20 cellular contexts compared by ENCODE assay signal in genomic region chr20:34774431-34774830, GRCh38. TPM values are rescaled to one million over a fixed set of nuclear protein-coding genes. Genes with fewer than 3 reads are reported as not detected.
DNase-seq lines count a peak whose midpoint lies in the region; ATAC-seq lines count a peak whose summit lies in the region.
"Had no signal": no experiment of that assay in that cellular context is flagged by ENCODE, and none has a peak within 500 bp of the region (broad histone marks: within the 10 kb centered on the region; RNA-seq: fewer than 3 reads in every experiment).

No MANE protein-coding gene starts in this region.

- no peak overlapping the region for H3K4me3 ChIP-seq in SK-N-MC
- H3K4me3 ChIP-seq: GM23338, HAP-1 had no signal

- peaks cover 41% of the 10 kb centered on the region for H3K36me3 ChIP-seq in SK-N-MC (ENCODE audit: insufficient read depth, low read length)

- DNase-seq in activated T-cell treated with anti-CD3 and anti-CD28 coated beads, Interleukin-2, amount 50 U/mL, for 72 hours, result no peak
- no peak for DNase-seq in activated T-cell treated with anti-CD3 and anti-CD28 coated beads, Interleukin-2, amount 50 U/mL, for 4 hours
- DNase-seq in NCI-H2107 treated with DMSO at 0.1 percent for 48 hours (lab: John Stamatoyannopoulos, UW; ENCODE audit: unreplicated experiment), result peak; percentile 69
- DNase-seq in SK-N-MC (ENCODE audit: low read depth, low spot score), result no peak
- DNase-seq in stimulated activated naive B cell treated with anti-CD40 and anti-IgM and Interleukin-4, amounts not matched to agents 10 μg/mL and 1 μg/mL and 100 μg/mL, for 72 hours, result no peak
- no peak for DNase-seq in middle frontal gyrus (ENCODE audit: extremely low spot score, low spot score)
- DNase-seq in naive thymus-derived CD8-positive, alpha-beta T cell, result no peak
- DNase-seq in AG08396 (ENCODE audit: low spot score), result no peak
- DNase-seq: DMS53; GDM1; KG1; NCI-H1694 treated with DMSO at 0.1 percent for 48 hours; NCI-H2171 treated with DMSO at 0.1 percent for 48 hours; NCI-H446 treated with DMSO at 0.1 percent for 48 hours; NK-92 treated with Interleukin-12 subunit alpha and Interleukin-12 subunit beta, amount 100 ng/mL, for 24 hours; SIG-M5 had no signal

- peak overlapping the region; percentile 6; the same call in 1 of the 2 replicates for H3K27ac ChIP-seq in SK-N-MC
- H3K27ac ChIP-seq: C4-2B had no signal

- no peaks in the 10 kb centered on the region for H3K9me3 Mint-ChIP-seq in activated T-cell treated with anti-CD3 and anti-CD28 coated beads, Interleukin-2, amount 50 U/mL, for 72 hours
- no peaks in the 10 kb centered on the region for H3K9me3 Mint-ChIP-seq in activated T-cell treated with anti-CD3 and anti-CD28 coated beads, Interleukin-2, amount 50 U/mL, for 4 hours
- H3K9me3 Mint-ChIP-seq in stimulated activated naive B cell treated with anti-CD40 and anti-IgM and Interleukin-4, amounts not matched to agents 10 μg/mL and 1 μg/mL and 100 μg/mL, for 72 hours, result no peaks in the 10 kb centered on the region
- H3K9me3 Mint-ChIP-seq in naive thymus-derived CD8-positive, alpha-beta T cell, result no peaks in the 10 kb centered on the region
- H3K9me3 Mint-ChIP-seq: GM23338 had no signal

- POLR2A ChIA-PET in naive thymus-derived CD8-positive, alpha-beta T cell (lab: Charles Lee), result no interaction called here

- H3K4me3 Mint-ChIP-seq in activated T-cell treated with anti-CD3 and anti-CD28 coated beads, Interleukin-2, amount 50 U/mL, for 72 hours, result no peak overlapping the region
- H3K4me3 Mint-ChIP-seq in activated T-cell treated with anti-CD3 and anti-CD28 coated beads, Interleukin-2, amount 50 U/mL, for 4 hours, result no peak overlapping the region
- no peak overlapping the region for H3K4me3 Mint-ChIP-seq in stimulated activated naive B cell treated with anti-CD40 and anti-IgM and Interleukin-4, amounts not matched to agents 10 μg/mL and 1 μg/mL and 100 μg/mL, for 72 hours
- H3K4me3 Mint-ChIP-seq in naive thymus-derived CD8-positive, alpha-beta T cell, result no peak overlapping the region
- H3K4me3 Mint-ChIP-seq: GM23338 had no signal

- peaks cover 2 to 3% of the 10 kb centered on the region in 2 donors for H3K36me3 Mint-ChIP-seq in activated T-cell treated with anti-CD3 and anti-CD28 coated beads, Interleukin-2, amount 50 U/mL, for 72 hours (ENCODE audit: insufficient read depth in 2 of 2)
- peaks cover 25% of the 10 kb centered on the region for H3K36me3 Mint-ChIP-seq in activated T-cell treated with anti-CD3 and anti-CD28 coated beads, Interleukin-2, amount 50 U/mL, for 4 hours (ENCODE audit: insufficient read depth)
- peaks cover 29 to 32% of the 10 kb centered on the region in 2 donors for H3K36me3 Mint-ChIP-seq in stimulated activated naive B cell treated with anti-CD40 and anti-IgM and Interleukin-4, amounts not matched to agents 10 μg/mL and 1 μg/mL and 100 μg/mL, for 72 hours
- H3K36me3 Mint-ChIP-seq in naive thymus-derived CD8-positive, alpha-beta T cell, result peaks cover 6 to 57% (median 16%) of the 10 kb centered on the region in 3 donors

- H3K9me3 ChIP-seq in SK-N-MC (ENCODE audit: low read depth, low read length), result no peaks in the 10 kb centered on the region
- H3K9me3 ChIP-seq: HAP-1 had no signal

- ATAC-seq in activated T-cell treated with anti-CD3 and anti-CD28 coated beads, Interleukin-2, amount 50 U/mL, for 72 hours (replicated peaks in 1 of 2), result no peak
- ATAC-seq in activated T-cell treated with anti-CD3 and anti-CD28 coated beads, Interleukin-2, amount 50 U/mL, for 4 hours, result no peak
- no peak for ATAC-seq in stimulated activated naive B cell treated with anti-CD40 and anti-IgM and Interleukin-4, amounts not matched to agents 10 μg/mL and 1 μg/mL and 100 μg/mL, for 72 hours (replicated peaks)
- ATAC-seq in naive thymus-derived CD8-positive, alpha-beta T cell, result no peak
- ATAC-seq: GM23338, Panc1 had no signal

- H3K27ac Mint-ChIP-seq in activated T-cell treated with anti-CD3 and anti-CD28 coated beads, Interleukin-2, amount 50 U/mL, for 72 hours, result peak overlapping the region; percentile 10
- peak overlapping the region; percentile 37 for H3K27ac Mint-ChIP-seq in stimulated activated naive B cell treated with anti-CD40 and anti-IgM and Interleukin-4, amounts not matched to agents 10 μg/mL and 1 μg/mL and 100 μg/mL, for 72 hours
- H3K27ac Mint-ChIP-seq in naive thymus-derived CD8-positive, alpha-beta T cell, result peak overlapping the region in 1 of 10 donors; percentile 53
- H3K27ac Mint-ChIP-seq: GM23338 had no signal

- no peaks in the 10 kb centered on the region for H3K27me3 Mint-ChIP-seq in activated T-cell treated with anti-CD3 and anti-CD28 coated beads, Interleukin-2, amount 50 U/mL, for 72 hours (ENCODE audit: low read depth)
- no peaks in the 10 kb centered on the region for H3K27me3 Mint-ChIP-seq in activated T-cell treated with anti-CD3 and anti-CD28 coated beads, Interleukin-2, amount 50 U/mL, for 4 hours (ENCODE audit: low read depth)
- no peaks in the 10 kb centered on the region for H3K27me3 Mint-ChIP-seq in stimulated activated naive B cell treated with anti-CD40 and anti-IgM and Interleukin-4, amounts not matched to agents 10 μg/mL and 1 μg/mL and 100 μg/mL, for 72 hours
- no peaks in the 10 kb centered on the region for H3K27me3 Mint-ChIP-seq in naive thymus-derived CD8-positive, alpha-beta T cell

- peak overlapping the region; percentile 29 for H3K9ac ChIP-seq in SK-N-MC (ENCODE audit: insufficient read length)

- H3K4me1 Mint-ChIP-seq in activated T-cell treated with anti-CD3 and anti-CD28 coated beads, Interleukin-2, amount 50 U/mL, for 72 hours (ENCODE audit: low read depth), result no peaks in the 10 kb centered on the region
- no peaks in the 10 kb centered on the region for H3K4me1 Mint-ChIP-seq in activated T-cell treated with anti-CD3 and anti-CD28 coated beads, Interleukin-2, amount 50 U/mL, for 4 hours (ENCODE audit: low read depth)
- no peaks in the 10 kb centered on the region for H3K4me1 Mint-ChIP-seq in stimulated activated naive B cell treated with anti-CD40 and anti-IgM and Interleukin-4, amounts not matched to agents 10 μg/mL and 1 μg/mL and 100 μg/mL, for 72 hours
- H3K4me1 Mint-ChIP-seq in naive thymus-derived CD8-positive, alpha-beta T cell, result no peaks in the 10 kb centered on the region
- H3K4me1 Mint-ChIP-seq: GM23338 had no signal

RNA-seq across cellular contexts. Expression of gene NCOA6, which starts 51.0 kb away (rescaled TPM):
- 10 to 100 TPM; 28.9 to 34.9 TPM for total RNA-seq in activated T-cell treated with anti-CD3 and anti-CD28 coated beads, Interleukin-2, amount 50 U/mL, for 72 hours
- 10 to 100 TPM; 18.9 to 23.0 (median 19.7) TPM for total RNA-seq in activated T-cell treated with anti-CD3 and anti-CD28 coated beads, Interleukin-2, amount 50 U/mL, for 4 hours
- 10 to 100 TPM; 24.3 to 29.2 TPM for total RNA-seq in naive thymus-derived CD8-positive, alpha-beta T cell
- polyA plus RNA-seq in naive thymus-derived CD8-positive, alpha-beta T cell, result 1 to 10 TPM; 2.8 to 8.2 (median 5.0) TPM
